35 cellular contexts compared by ENCODE assay signal in the genomic region with DNA sequence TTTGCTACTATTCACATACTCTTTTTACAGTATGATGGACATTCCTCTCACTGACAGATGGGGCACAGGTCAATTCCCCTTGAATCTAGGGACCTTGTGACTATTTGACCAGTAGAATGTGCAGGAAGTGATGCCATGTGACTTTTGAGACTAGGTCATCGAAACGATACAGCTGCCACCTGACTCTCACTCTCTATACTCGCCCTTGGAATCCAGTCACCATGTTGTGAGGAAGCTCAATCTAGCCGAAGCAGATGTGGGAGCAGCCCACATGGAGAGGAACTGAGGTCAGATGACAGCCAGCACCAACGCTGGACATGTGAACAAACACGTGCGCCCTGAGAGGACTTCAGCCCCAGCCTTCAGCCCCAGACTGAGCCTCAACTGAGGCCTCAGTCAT.
"Had no signal": no experiment of that assay in that cellular context is flagged by ENCODE, and none has a peak within 500 bp of the region (broad histone marks: within the 10 kb centered on the region; RNA-seq: fewer than 3 reads in every experiment).

No MANE protein-coding gene starts in this region.

- H3K27ac ChIP-seq: KMS-11 had no signal

- DNase-seq: Karpas-422, Kasumi-1, KG1, MG63, MM.1S, MV-4-11, NCI-H1048, NCI-H1092, NCI-H1092 treated with DMSO at 0.1 percent for 48 hours, NCI-H1105, NCI-H1105 treated with DMSO at 0.1 percent for 48 hours, NCI-H1417, NCI-H1417 treated with DMSO at 0.1 percent for 48 hours, NCI-H1436, NCI-H1436 treated with DMSO at 0.1 percent for 48 hours, NCI-H146, NCI-H1694, NCI-H1694 treated with DMSO at 0.1 percent for 48 hours, NCI-H187, NCI-H187 treated with DMSO at 0.1 percent for 48 hours, NCI-H1930, NCI-H2029, NCI-H2029 treated with DMSO at 0.1 percent for 48 hours, NCI-H2081, NCI-H2081 treated with DMSO at 0.1 percent for 48 hours, NCI-H2107, NCI-H2171, NCI-H2171 treated with DMSO at 0.1 percent for 48 hours, NCI-H2227 treated with DMSO at 0.1 percent for 48 hours, NCI-H226, NCI-H345, NCI-H446, NCI-H446 treated with DMSO at 0.1 percent for 48 hours, NCI-H510A had no signal

- H3K36me3 ChIP-seq: MG63 had no signal

- H3K27me3 ChIP-seq: MG63 had no signal

- H3K9ac ChIP-seq: KMS-11 had no signal

- H3K4me3 ChIP-seq: MG63 had no signal

- H3K4me2 ChIP-seq: KMS-11 had no signal
